Comparison of ENCODE assay signal across 9 cellular contexts in the genomic region with DNA sequence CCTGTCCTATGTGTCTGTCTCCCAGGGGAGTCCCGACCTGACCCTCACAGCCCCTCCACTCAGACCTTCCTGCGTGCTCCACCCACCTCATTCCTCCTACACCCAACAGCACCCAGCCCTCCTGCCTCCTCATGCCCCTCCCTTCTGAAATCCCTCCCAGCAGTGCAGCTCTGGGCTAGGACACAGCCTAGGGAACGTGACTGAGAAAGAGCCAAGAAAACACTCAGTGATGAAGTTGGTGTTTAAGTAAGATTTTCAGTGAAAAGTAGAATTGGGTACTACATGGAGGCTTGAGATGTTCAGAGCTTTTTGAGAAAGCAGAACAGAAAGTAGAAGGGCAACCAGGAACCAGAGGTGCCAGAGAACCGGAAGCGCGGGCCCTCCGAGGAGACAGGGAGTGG. TPM values are rescaled to one million over a fixed set of nuclear protein-coding genes. Genes with fewer than 3 reads are reported as not detected.
DNase-seq lines count a peak whose midpoint lies in the region; ATAC-seq and TF ChIP-seq lines count a peak whose summit lies in the region.
"Not testable (repeated sequence)": the region's sequence is repeated elsewhere in the genome, so short reads cannot be mapped to it uniquely, and the experiment has no call there.
"Had no signal": no experiment of that assay in that cellular context is flagged by ENCODE, and none has a peak within 500 bp of the region (broad histone marks: within the 10 kb centered on the region; RNA-seq: fewer than 3 reads in every experiment).

No MANE protein-coding gene starts in this region.

- H3K9me2 ChIP-seq in Karpas-422 (replicated peaks; ENCODE audit: insufficient read depth, low read length) = not testable (repeated sequence)

- peak overlapping the region; percentile 48 for H3K27ac Mint-ChIP-seq in activated CD4-positive, alpha-beta T cell treated with anti-CD3 and anti-CD28 coated beads, Interleukin-2, amount 10 ng/mL, durations not matched to agents 24 days and 14 days
- H3K27ac Mint-ChIP-seq in stimulated activated naive B cell treated with anti-CD40 and anti-IgM and Interleukin-4, amounts not matched to agents 10 μg/mL and 1 μg/mL and 100 μg/mL, for 72 hours = peak overlapping the region; percentile 97

- H3K4me2 ChIP-seq in Karpas-422 (ENCODE audit: low read depth, low read length, poor library complexity, severe bottlenecking) = peak overlapping the region; percentile 54

- not testable (repeated sequence) for H3K4me3 Mint-ChIP-seq in activated CD4-positive, alpha-beta T cell treated with anti-CD3 and anti-CD28 coated beads, Interleukin-2, amount 10 ng/mL, durations not matched to agents 24 days and 14 days
- H3K4me3 Mint-ChIP-seq in stimulated activated naive B cell treated with anti-CD40 and anti-IgM and Interleukin-4, amounts not matched to agents 10 μg/mL and 1 μg/mL and 100 μg/mL, for 72 hours = peak overlapping the region; percentile 60 to 61

- not testable (repeated sequence) for H3K36me3 ChIP-seq in HEK293 (ENCODE audit: control insufficient read depth in 2 of 2, insufficient read depth in 1 of 2, low read length in 2 of 2); Karpas-422 (ENCODE audit: insufficient read depth, low read length)

- H3K79me2 ChIP-seq in Karpas-422 (ENCODE audit: low read length) = not testable (repeated sequence)

- not testable (repeated sequence) for H4K20me1 ChIP-seq in Karpas-422 (ENCODE audit: insufficient read depth, low read depth, low read length)

- peaks cover 13% of the 10 kb centered on the region for H3K4me1 Mint-ChIP-seq in activated CD4-positive, alpha-beta T cell treated with anti-CD3 and anti-CD28 coated beads, Interleukin-2, amount 10 ng/mL, durations not matched to agents 24 days and 14 days
- H3K4me1 Mint-ChIP-seq in stimulated activated naive B cell treated with anti-CD40 and anti-IgM and Interleukin-4, amounts not matched to agents 10 μg/mL and 1 μg/mL and 100 μg/mL, for 72 hours = peaks cover 33 to 66% of the 10 kb centered on the region in 2 donors

- H3K9me3 ChIP-seq in HEK293 (ENCODE audit: control insufficient read depth, insufficient read depth, low read depth, low read length); Karpas-422 (ENCODE audit: low read length): not testable (repeated sequence)

- H3K4me3 ChIP-seq in GM12864 (ENCODE audit: low read depth, low read length) (peak overlapping the region; percentile 8; the same call in 1 of the 2 replicates), Karpas-422 (ENCODE audit: low read length) (0 out of 2 replicates have a peak overlapping the region, but pooled peaks have one; percentile 37)
- not testable (repeated sequence) for H3K4me3 ChIP-seq in HEK293 (ENCODE audit: low read depth, low read length)

- peak overlapping the region; percentile 85 for H2AFZ ChIP-seq in Karpas-422 (ENCODE audit: low read length)

- TF ChIP-seq CTCF in GM12864 (IDR thresholded peaks at IDR 0.05; ENCODE audit: low read depth, low read length, missing control alignments); HEK293 (tag by site-specific recombination; IDR thresholded peaks at IDR 0.05): not testable (repeated sequence)

- H3K9ac ChIP-seq in Karpas-422 (ENCODE audit: low read length) = peak overlapping the region; percentile 56

- H3K27me3 Mint-ChIP-seq in activated CD4-positive, alpha-beta T cell treated with anti-CD3 and anti-CD28 coated beads, Interleukin-2, amount 10 ng/mL, durations not matched to agents 24 days and 14 days; stimulated activated naive B cell treated with anti-CD40 and anti-IgM and Interleukin-4, amounts not matched to agents 10 μg/mL and 1 μg/mL and 100 μg/mL, for 72 hours: not testable (repeated sequence)

- CTCF ChIA-PET in HEK293 (lab: Yijun Ruan, JAX) = interaction anchor here (0.7 kb wide), 1 partner anchor 17 kb away, joined by 3 read pairs; no protein-coding TSS in a partner anchor

- not testable (repeated sequence) for H3K9me3 Mint-ChIP-seq in activated CD4-positive, alpha-beta T cell treated with anti-CD3 and anti-CD28 coated beads, Interleukin-2, amount 10 ng/mL, durations not matched to agents 24 days and 14 days; stimulated activated naive B cell treated with anti-CD40 and anti-IgM and Interleukin-4, amounts not matched to agents 10 μg/mL and 1 μg/mL and 100 μg/mL, for 72 hours

- ATAC-seq in GM18870 (IDR thresholded peaks at IDR 0.05; ENCODE audit: unreplicated experiment) = peak; percentile 37
- not testable (repeated sequence) for ATAC-seq in left ventricle myocardium superior
- ATAC-seq in stimulated activated naive B cell treated with anti-CD40 and anti-IgM and Interleukin-4, amounts not matched to agents 10 μg/mL and 1 μg/mL and 100 μg/mL, for 72 hours (replicated peaks) = peak; percentile 57 to 60

- POLR2A ChIA-PET in HEK293 (lab: Yijun Ruan, JAX) = not testable (repeated sequence)

- not testable (repeated sequence) for DNase-seq in GM12864 (ENCODE audit: low read depth); activated CD4-positive, alpha-beta T cell treated with anti-CD3 and anti-CD28 coated beads, Interleukin-2, amount 10 ng/mL, durations not matched to agents 24 days and 14 days
- DNase-seq in Karpas-422 = peak; percentile 57
- peak; percentile 23 for DNase-seq in NOMO-1 treated with dmso at 0.1 percent for 144 hours (lab: John Stamatoyannopoulos, UW; ENCODE audit: unreplicated experiment)
- peak; percentile 1 for DNase-seq in left ventricle myocardium superior
- peak; percentile 37 for DNase-seq in stimulated activated naive B cell treated with anti-CD40 and anti-IgM and Interleukin-4, amounts not matched to agents 10 μg/mL and 1 μg/mL and 100 μg/mL, for 72 hours

- H3K27me3 ChIP-seq in Karpas-422 (ENCODE audit: low read length) = not testable (repeated sequence)

- intact Hi-C loops in activated CD4-positive, alpha-beta T cell treated with anti-CD3 and anti-CD28 coated beads, Interleukin-2, amount 10 ng/mL, durations not matched to agents 24 days and 14 days (cut with micrococcal nuclease); left ventricle myocardium superior (cut with micrococcal nuclease): not testable (repeated sequence)

- H3K27ac ChIP-seq in HEK293 (ENCODE audit: extremely low read depth, low read depth, low read length) = not testable (repeated sequence)
- peak overlapping the region; percentile 45; the same call in 1 of the 2 replicates for H3K27ac ChIP-seq in Karpas-422 (ENCODE audit: low read length)

- H3K4me1 ChIP-seq in HEK293 (ENCODE audit: control insufficient read depth, insufficient read depth, low read length) = not testable (repeated sequence)
- peaks cover 16% of the 10 kb centered on the region for H3K4me1 ChIP-seq in Karpas-422 (ENCODE audit: low read length)

- H3K36me3 Mint-ChIP-seq in activated CD4-positive, alpha-beta T cell treated with anti-CD3 and anti-CD28 coated beads, Interleukin-2, amount 10 ng/mL, durations not matched to agents 24 days and 14 days (ENCODE audit: low read depth) = not testable (repeated sequence)
- H3K36me3 Mint-ChIP-seq in stimulated activated naive B cell treated with anti-CD40 and anti-IgM and Interleukin-4, amounts not matched to agents 10 μg/mL and 1 μg/mL and 100 μg/mL, for 72 hours = peaks cover 9 to 20% of the 10 kb centered on the region in 2 donors

TF ChIP-seq in HEK293, 187 proteins besides CTCF, POLR2A, EP300 and RAD21:
- TF ChIP-seq EGR2 (tag by site-specific recombination; IDR thresholded peaks at IDR 0.05; ENCODE audit: low read depth) (peak; percentile 73), ZFHX2 (tag by site-specific recombination; conservative IDR thresholded peaks at IDR 0.05) (peak; percentile 76)

RNA-seq across cellular contexts. Expression of gene APOBEC3G, which starts 4.5 kb away (rescaled TPM):
- total RNA-seq in Karpas-422 (2014; rRNA removed; shearing (Covaris generic); ENCODE audit: low replicate concordance) = 6.0 and 6.5 TPM in 2 replicates
- total RNA-seq in activated CD4-positive, alpha-beta T cell treated with anti-CD3 and anti-CD28 coated beads, Interleukin-2, amount 10 ng/mL, durations not matched to agents 24 days and 14 days = 47.2 and 48.5 TPM in 2 replicates
- total RNA-seq in left ventricle myocardium superior = 3.9 TPM

RNA-seq across cellular contexts. Expression of gene APOBEC3H, which starts 24.5 kb away (rescaled TPM):
- not detected in 2 replicates for total RNA-seq in Karpas-422 (2014; rRNA removed; shearing (Covaris generic); ENCODE audit: low replicate concordance)
- total RNA-seq in activated CD4-positive, alpha-beta T cell treated with anti-CD3 and anti-CD28 coated beads, Interleukin-2, amount 10 ng/mL, durations not matched to agents 24 days and 14 days = 5.8 and 7.6 TPM in 2 replicates
- total RNA-seq in left ventricle myocardium superior = 0.40 TPM
- total RNA-seq: NCI-H460 had no signal

RNA-seq across cellular contexts. Expression of gene APOBEC3F, which starts 31.9 kb away (rescaled TPM):
- total RNA-seq in Karpas-422 (2014; rRNA removed; shearing (Covaris generic); ENCODE audit: low replicate concordance) = 0.93 and 2.6 TPM in 2 replicates
- 16.9 and 19.8 TPM in 2 replicates for total RNA-seq in activated CD4-positive, alpha-beta T cell treated with anti-CD3 and anti-CD28 coated beads, Interleukin-2, amount 10 ng/mL, durations not matched to agents 24 days and 14 days
- total RNA-seq in left ventricle myocardium superior = 4.4 TPM

RNA-seq across cellular contexts. Expression of gene APOBEC3D, which starts 51.7 kb away (rescaled TPM):
- total RNA-seq in Karpas-422 (2014; rRNA removed; shearing (Covaris generic); ENCODE audit: low replicate concordance) = 2.1 and 4.3 TPM in 2 replicates
- 26.2 and 26.7 TPM in 2 replicates for total RNA-seq in activated CD4-positive, alpha-beta T cell treated with anti-CD3 and anti-CD28 coated beads, Interleukin-2, amount 10 ng/mL, durations not matched to agents 24 days and 14 days
- 1.0 TPM for total RNA-seq in left ventricle myocardium superior

RNA-seq across cellular contexts. Expression of gene APOBEC3C, which starts 58.5 kb away (rescaled TPM):
- 6.2 TPM in 2 replicates for total RNA-seq in Karpas-422 (2014; rRNA removed; shearing (Covaris generic); ENCODE audit: low replicate concordance)
- 73.6 and 74.8 TPM in 2 replicates for total RNA-seq in activated CD4-positive, alpha-beta T cell treated with anti-CD3 and anti-CD28 coated beads, Interleukin-2, amount 10 ng/mL, durations not matched to agents 24 days and 14 days
- total RNA-seq in left ventricle myocardium superior = 31.1 TPM
